ENCODE assay signal across 24 cellular contexts in genomic region chr4:120290553-120290952, GRCh38.
DNase-seq lines count a peak whose midpoint lies in the region; ATAC-seq, FAIRE-seq and TF ChIP-seq lines count a peak whose summit lies in the region.
"Had no signal": no experiment of that assay in that cellular context is flagged by ENCODE, and none has a peak within 500 bp of the region (broad histone marks: within the 10 kb centered on the region; RNA-seq: fewer than 3 reads in every experiment).

No MANE protein-coding gene starts in this region.

- no peak overlapping the region for H3K4ac ChIP-seq in IMR-90 (ENCODE audit: low read depth, low read length)

- H3K36me3 ChIP-seq in IMR-90 (ENCODE audit: control insufficient read depth, insufficient read depth, low read length) (no peaks in the 10 kb centered on the region), pancreas (no peaks in the 10 kb centered on the region)
- H3K36me3 ChIP-seq: BLaER1 treated with 17β-estradiol and CSF1 and Interleukin-3, amounts not matched to agents 10 nM and 100 nM had no signal

- H3K9me3 Mint-ChIP-seq in CD14-positive monocyte: peaks cover 0 to 4% (median 0%) of the 10 kb centered on the region in 7 donors
- H3K9me3 Mint-ChIP-seq: CD4-positive, CD25-positive, alpha-beta regulatory T cell; CD8-positive, alpha-beta T cell had no signal

- no peak overlapping the region for H3K9ac ChIP-seq in IMR-90 (ENCODE audit: low read depth, low read length)
- H3K9ac ChIP-seq: BLaER1 treated with 17β-estradiol and CSF1 and Interleukin-3, amounts not matched to agents 10 nM and 100 nM had no signal

- no peak overlapping the region for H3K4me2 ChIP-seq in IMR-90 (ENCODE audit: low read depth, low read length)
- H3K4me2 ChIP-seq: A549; BLaER1 treated with 17β-estradiol and CSF1 and Interleukin-3, amounts not matched to agents 10 nM and 100 nM had no signal

- POLR2A ChIA-PET in IMR-90 (lab: Charles Lee; ENCODE audit: unreplicated experiment): no interaction called here

- H3K23ac ChIP-seq in IMR-90 (ENCODE audit: low read depth, low read length): no peak overlapping the region

- H3K27ac Mint-ChIP-seq in CD14-positive monocyte: no peak overlapping the region
- H3K27ac Mint-ChIP-seq: B cell; CD4-positive, CD25-positive, alpha-beta regulatory T cell; CD8-positive, alpha-beta T cell had no signal

- no peaks in the 10 kb centered on the region for H3K9me3 ChIP-seq in IMR-90 (ENCODE audit: control insufficient read depth, insufficient read depth, low read length)
- H3K9me3 ChIP-seq in pancreas: no peaks in the 10 kb centered on the region
- H3K9me3 ChIP-seq: A549; BLaER1 treated with 17β-estradiol and CSF1 and Interleukin-3, amounts not matched to agents 10 nM and 100 nM; Caco-2 had no signal

- no CpG with 5 or more reads among the region's 1 CpG for WGBS in IMR-90 (ENCODE audit: extremely low coverage in 2 of 2, insufficient read length in 1 of 2), 2 experiments
- 54 to 80% methylated on average over 1 of the region's 1 CpG for WGBS in pancreas, 2 donors

- no peaks in the 10 kb centered on the region for H3K79me1 ChIP-seq in IMR-90 (ENCODE audit: low read depth in 1 of 2, low read length in 2 of 2)

- TF ChIP-seq RAD21 in IMR-90 (IDR thresholded peaks at IDR 0.05; ENCODE audit: low read length): no peak

- dilution Hi-C loops in IMR-90 (cut with HindIII; ENCODE audit: low sequenced_read_pairs, unreplicated experiment): no loop called here

- no peak overlapping the region for H3K14ac ChIP-seq in IMR-90 (replicated peaks; ENCODE audit: low read depth, low read length)

- no peak overlapping the region for H2BK20ac ChIP-seq in IMR-90 (ENCODE audit: low read depth, low read length)

- H2BK120ac ChIP-seq in IMR-90 (ENCODE audit: low read depth, low read length): no peak overlapping the region

- H4K5ac ChIP-seq in IMR-90 (ENCODE audit: low read depth, low read length): no peak overlapping the region

- no TSS peak for BruUV-seq in IMR-90 (replicated peaks; lab: Mats Ljungman, UMichigan)

- DNase-seq in IMR-90: no peak
- no peak for DNase-seq in pancreas
- DNase-seq in CD14-positive monocyte (ENCODE audit: low spot score): no peak
- no peak for DNase-seq in NCI-H524 (lab: John Stamatoyannopoulos, UW)
- DNase-seq: 8988T; AML-193; Caco-2; Calu3; CD4-positive, CD25-positive, alpha-beta regulatory T cell; CD8-positive, alpha-beta T cell; DMS79 treated with DMSO at 0.1 percent for 48 hours; GF-D8 had no signal

- no peaks in the 10 kb centered on the region for H3K36me3 Mint-ChIP-seq in CD14-positive monocyte
- H3K36me3 Mint-ChIP-seq: CD4-positive, CD25-positive, alpha-beta regulatory T cell; CD8-positive, alpha-beta T cell had no signal

- no peak overlapping the region for H2AK5ac ChIP-seq in IMR-90 (ENCODE audit: low read depth, low read length)

- TF ChIP-seq POLR2A in IMR-90 (IDR thresholded peaks at IDR 0.05; ENCODE audit: low read depth, low read length): no peak

- in situ Hi-C loops in IMR-90 (cut with MboI; ENCODE audit: low sequenced_read_pairs): no loop called here

- intact Hi-C loops in IMR-90 (cut with micrococcal nuclease): no loop called here
- intact Hi-C loops in pancreas (cut with DNase I): no loop called here
- intact Hi-C loops in CD14-positive monocyte (cut with micrococcal nuclease): no loop called here

- H3K4me3 ChIP-seq in IMR-90 (ENCODE audit: insufficient read depth, low read depth, low read length) (no peak overlapping the region), pancreas (no peak overlapping the region)
- H3K4me3 ChIP-seq: A549; BLaER1 treated with 17β-estradiol and CSF1 and Interleukin-3, amounts not matched to agents 10 nM and 100 nM had no signal

- no peak overlapping the region for H3K4me3 Mint-ChIP-seq in CD14-positive monocyte
- H3K4me3 Mint-ChIP-seq: B cell; CD4-positive, CD25-positive, alpha-beta regulatory T cell; CD8-positive, alpha-beta T cell had no signal

- no peaks in the 10 kb centered on the region for H3K27me3 ChIP-seq in IMR-90 (ENCODE audit: control insufficient read depth, insufficient read depth, low read length)
- H3K27me3 ChIP-seq in pancreas: no peaks in the 10 kb centered on the region
- H3K27me3 ChIP-seq: BLaER1 treated with 17β-estradiol and CSF1 and Interleukin-3, amounts not matched to agents 10 nM and 100 nM had no signal

- H3K27me3 Mint-ChIP-seq in CD14-positive monocyte (ENCODE audit: low read depth in 3 of 3): no peaks in the 10 kb centered on the region
- H3K27me3 Mint-ChIP-seq: B cell had no signal

- TF ChIP-seq CTCF in IMR-90 (conservative IDR thresholded peaks at IDR 0.05; ENCODE audit: low read depth, low read length) (no peak), pancreas (IDR thresholded peaks at IDR 0.05) (no peak), CD14-positive monocyte (IDR thresholded peaks at IDR 0.05) (no peak)

- peak; percentile 73 for FAIRE-seq in A204.1 (lab: Jason Lieb, UNC)
- peak; percentile 72 for FAIRE-seq in endometrium (lab: Jason Lieb, UNC)
- FAIRE-seq in pancreas (lab: Jason Lieb, UNC): peak; percentile 32
- FAIRE-seq: A549, D721Med, G401.6, GM12891, GM19239 had no signal

- H3K4me1 ChIP-seq in IMR-90 (ENCODE audit: control insufficient read depth, insufficient read depth, low read length): no peaks in the 10 kb centered on the region
- no peaks in the 10 kb centered on the region for H3K4me1 ChIP-seq in pancreas
- H3K4me1 ChIP-seq: A549; BLaER1 treated with 17β-estradiol and CSF1 and Interleukin-3, amounts not matched to agents 10 nM and 100 nM; Caco-2 had no signal

- ATAC-seq in IMR-90 (ENCODE audit: low read depth) (no peak), pancreas (no peak), GM19455 (IDR thresholded peaks at IDR 0.05; ENCODE audit: unreplicated experiment) (no peak), GM19463 (IDR thresholded peaks at IDR 0.05; ENCODE audit: unreplicated experiment) (no peak)
- ATAC-seq: A549; CD8-positive, alpha-beta T cell had no signal

- H2BK5ac ChIP-seq in IMR-90 (ENCODE audit: low read depth, low read length, poor library complexity, severe bottlenecking): no peak overlapping the region

- H4K20me1 ChIP-seq in IMR-90 (ENCODE audit: insufficient read depth, low read length): no peaks in the 10 kb centered on the region
- H4K20me1 ChIP-seq: BLaER1 treated with 17β-estradiol and CSF1 and Interleukin-3, amounts not matched to agents 10 nM and 100 nM had no signal

- H3K4me1 Mint-ChIP-seq in CD14-positive monocyte: no peaks in the 10 kb centered on the region
- H3K4me1 Mint-ChIP-seq: B cell; CD4-positive, CD25-positive, alpha-beta regulatory T cell had no signal

- no peak overlapping the region for H3K18ac ChIP-seq in IMR-90 (ENCODE audit: low read depth, low read length)

- H3K56ac ChIP-seq in IMR-90 (ENCODE audit: extremely low read depth, insufficient read depth, low read length): no peak overlapping the region

- H2AK9ac ChIP-seq in IMR-90 (replicated peaks; ENCODE audit: low read depth, low read length, poor library complexity): no peak overlapping the region

- H3K27ac ChIP-seq in IMR-90 (ENCODE audit: insufficient read depth, low read length) (no peak overlapping the region), pancreas (no peak overlapping the region)
- H3K27ac ChIP-seq: A549; BLaER1 treated with 17β-estradiol and CSF1 and Interleukin-3, amounts not matched to agents 10 nM and 100 nM; C4-2B had no signal

- H2BK15ac ChIP-seq in IMR-90 (ENCODE audit: low read depth, low read length): no peak overlapping the region

- H3K9me1 ChIP-seq in IMR-90 (ENCODE audit: insufficient read depth, low read length): no peaks in the 10 kb centered on the region

- no peak overlapping the region for H4K8ac ChIP-seq in IMR-90 (ENCODE audit: low read depth in 2 of 2, low read length in 2 of 2)

- CTCF ChIA-PET in IMR-90 (lab: Yijun Ruan, JAX): no interaction called here

- H4K91ac ChIP-seq in IMR-90 (ENCODE audit: insufficient read depth, low read depth, low read length): no peak overlapping the region

- H2AFZ ChIP-seq in IMR-90 (replicated peaks; ENCODE audit: low read length, poor library complexity): no peak overlapping the region

TF ChIP-seq in IMR-90, 13 proteins besides CTCF, POLR2A, EP300 and RAD21:
- TF ChIP-seq RCOR1 (IDR thresholded peaks at IDR 0.05; ENCODE audit: insufficient replicate concordance, low read length): no peak
- peak; percentile 6; the same call in 1 of the 2 replicates for TF ChIP-seq MAFK (IDR thresholded peaks at IDR 0.05; ENCODE audit: low read depth, low read length)
